Comparison of ENCODE assay signal across 11 cellular contexts in the genomic region with DNA sequence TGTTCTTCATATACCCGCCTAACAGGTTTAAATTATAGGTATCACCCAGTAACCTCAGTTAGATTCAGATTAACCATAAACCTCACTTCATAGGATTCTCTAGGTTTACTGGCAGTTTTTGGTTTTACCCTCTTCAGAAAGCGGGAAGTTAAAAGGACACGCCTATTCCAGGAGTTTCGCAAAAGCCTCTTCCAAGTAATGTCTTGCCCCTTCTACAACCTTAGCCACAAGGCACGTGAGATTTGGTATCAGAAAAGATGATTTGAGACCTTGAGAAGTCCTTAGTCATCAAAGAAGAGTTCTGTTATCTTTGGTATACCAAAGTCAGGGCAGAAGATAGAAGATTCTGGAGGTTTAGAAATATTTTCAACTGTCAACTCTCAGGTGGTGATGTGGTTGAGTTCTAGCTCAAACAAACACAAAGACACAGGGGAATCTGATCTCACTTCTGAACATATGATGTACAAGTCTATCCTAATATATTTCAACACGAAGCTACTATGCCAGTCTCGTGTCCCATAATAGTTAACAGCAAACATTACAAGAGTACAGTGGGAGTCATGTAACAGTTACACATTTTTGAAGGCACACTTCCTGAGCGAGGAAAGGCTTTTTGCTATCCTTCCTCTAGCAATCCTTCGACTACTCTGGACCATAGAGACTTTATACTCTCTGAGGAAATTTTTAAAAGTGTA.
DNase-seq lines count a peak whose midpoint lies in the region; ATAC-seq and TF ChIP-seq lines count a peak whose summit lies in the region.
"Had no signal": no experiment of that assay in that cellular context is flagged by ENCODE, and none has a peak within 500 bp of the region (broad histone marks: within the 10 kb centered on the region; RNA-seq: fewer than 3 reads in every experiment).

No MANE protein-coding gene starts in this region.

- H3K9ac ChIP-seq in DND-41 (ENCODE audit: low read depth, low read length), result peak overlapping the region; percentile 64

- in situ Hi-C loops in brain microvascular endothelial cell (cut with HindIII; ENCODE audit: low pct_ligation_motif_present, low sequenced_read_pairs), result no loop called here

- intact Hi-C loops in natural killer cell (cut with micrococcal nuclease), result no loop called here

- peaks cover 25% of the 10 kb centered on the region for H3K9me3 Mint-ChIP-seq in activated CD8-positive, alpha-beta T cell treated with anti-CD3 and anti-CD28 coated beads, Interleukin-2, amount 10 ng/mL, durations not matched to agents 7 days and 5 days (ENCODE audit: insufficient read depth)
- H3K9me3 Mint-ChIP-seq in natural killer cell, result no peaks in the 10 kb centered on the region
- H3K9me3 Mint-ChIP-seq: H9 had no signal

- POLR2A ChIA-PET in activated CD8-positive, alpha-beta T cell treated with anti-CD3 and anti-CD28 coated beads, Interleukin-2, amount 10 ng/mL, durations not matched to agents 7 days and 5 days (lab: Charles Lee), result interaction anchor here (0.6 to 1.7 kb wide), 7 partner anchors 13 to 126 kb away, joined by 3 to 6 read pairs (median 3); a partner anchor contains a TSS

- H3K36me3 ChIP-seq in DND-41 (ENCODE audit: insufficient read depth, low read length) (peaks cover 21% of the 10 kb centered on the region), brain microvascular endothelial cell (replicated peaks) (no peaks in the 10 kb centered on the region)
- H3K36me3 ChIP-seq: heart right ventricle had no signal

- H2AFZ ChIP-seq in DND-41 (ENCODE audit: low read depth, low read length), result no peak overlapping the region

- H3K79me2 ChIP-seq in DND-41 (ENCODE audit: insufficient read depth, low read length), result peaks cover 72% of the 10 kb centered on the region

- peak overlapping the region; percentile 8 for H3K4me3 Mint-ChIP-seq in activated CD8-positive, alpha-beta T cell treated with anti-CD3 and anti-CD28 coated beads, Interleukin-2, amount 10 ng/mL, durations not matched to agents 7 days and 5 days
- H3K4me3 Mint-ChIP-seq in natural killer cell, result no peak overlapping the region
- H3K4me3 Mint-ChIP-seq: H9 had no signal

- H4K20me1 ChIP-seq in DND-41 (ENCODE audit: insufficient read depth, low read length), result no peaks in the 10 kb centered on the region

- H3K27me3 Mint-ChIP-seq in activated CD8-positive, alpha-beta T cell treated with anti-CD3 and anti-CD28 coated beads, Interleukin-2, amount 10 ng/mL, durations not matched to agents 7 days and 5 days (ENCODE audit: low read depth), result no peaks in the 10 kb centered on the region
- H3K27me3 Mint-ChIP-seq in natural killer cell (ENCODE audit: low read depth in 2 of 2), result no peaks in the 10 kb centered on the region
- H3K27me3 Mint-ChIP-seq: progenitor cell of endocrine pancreas had no signal

- H3K4me1 ChIP-seq in DND-41 (ENCODE audit: insufficient read depth, low read length), result peaks cover 94% of the 10 kb centered on the region

- CTCF ChIA-PET in activated CD8-positive, alpha-beta T cell treated with anti-CD3 and anti-CD28 coated beads, Interleukin-2, amount 10 ng/mL, durations not matched to agents 7 days and 5 days (lab: Charles Lee), result interaction anchor here (0.6 to 1.9 kb wide), 9 partner anchors 13 to 282 kb away, joined by 3 to 7 read pairs (median 3); a partner anchor contains a TSS

- no peak for TF ChIP-seq CTCF in DND-41 (IDR thresholded peaks at IDR 0.05; ENCODE audit: borderline replicate concordance, extremely low read depth, low read length, poor library complexity, severe bottlenecking)
- no peak for TF ChIP-seq CTCF in natural killer cell (IDR thresholded peaks at IDR 0.05)
- no peak for TF ChIP-seq CTCF in brain microvascular endothelial cell (IDR thresholded peaks at IDR 0.05; ENCODE audit: low read depth, low read length, missing control alignments)

- H3K27ac ChIP-seq in DND-41 (ENCODE audit: low read length) (peak overlapping the region; percentile 95), brain microvascular endothelial cell (no peak overlapping the region)

- H3K36me3 Mint-ChIP-seq in activated CD8-positive, alpha-beta T cell treated with anti-CD3 and anti-CD28 coated beads, Interleukin-2, amount 10 ng/mL, durations not matched to agents 7 days and 5 days (ENCODE audit: low read depth), result peaks cover 53% of the 10 kb centered on the region
- H3K36me3 Mint-ChIP-seq in natural killer cell, result no peaks in the 10 kb centered on the region

- ATAC-seq in DND-41 (ENCODE audit: insufficient read depth, low read depth) (peak; percentile 71), natural killer cell (peak in 2 of 3 donors; percentile 20 to 76)
- peak; percentile 73 for ATAC-seq in activated CD8-positive, alpha-beta T cell treated with anti-CD3 and anti-CD28 coated beads, Interleukin-2, amount 10 ng/mL, durations not matched to agents 7 days and 5 days
- ATAC-seq: left ventricle myocardium superior had no signal

- H3K9me3 ChIP-seq in DND-41 (ENCODE audit: insufficient read depth, low read length, severe bottlenecking), result no peaks in the 10 kb centered on the region

- H3K4me1 Mint-ChIP-seq in activated CD8-positive, alpha-beta T cell treated with anti-CD3 and anti-CD28 coated beads, Interleukin-2, amount 10 ng/mL, durations not matched to agents 7 days and 5 days (ENCODE audit: low read depth), result peaks cover 44% of the 10 kb centered on the region
- peaks cover 0 to 8% of the 10 kb centered on the region in 2 donors for H3K4me1 Mint-ChIP-seq in natural killer cell
- H3K4me1 Mint-ChIP-seq: H9 had no signal

- H3K4me2 ChIP-seq in DND-41 (ENCODE audit: insufficient read depth, low read length), result peak overlapping the region; percentile 47

- H3K27ac Mint-ChIP-seq in activated CD8-positive, alpha-beta T cell treated with anti-CD3 and anti-CD28 coated beads, Interleukin-2, amount 10 ng/mL, durations not matched to agents 7 days and 5 days, result peak overlapping the region; percentile 86
- no peak overlapping the region for H3K27ac Mint-ChIP-seq in natural killer cell
- H3K27ac Mint-ChIP-seq: H9, progenitor cell of endocrine pancreas had no signal

- DNase-seq in DND-41 (peak; percentile 87), MV-4-11 (lab: John Stamatoyannopoulos, UW) (peak; percentile 99), natural killer cell (no peak), brain microvascular endothelial cell (no peak), midbrain (lab: John Stamatoyannopoulos, UW) (no peak), occipital lobe (lab: John Stamatoyannopoulos, UW) (no peak)
- peak; percentile 77 for DNase-seq in activated CD8-positive, alpha-beta T cell treated with anti-CD3 and anti-CD28 coated beads, Interleukin-2, amount 10 ng/mL, durations not matched to agents 7 days and 5 days
- DNase-seq: H9, heart right ventricle, left ventricle myocardium superior had no signal

- H3K27me3 ChIP-seq in DND-41 (ENCODE audit: insufficient read depth, low read length, poor library complexity) (no peaks in the 10 kb centered on the region), brain microvascular endothelial cell (replicated peaks) (no peaks in the 10 kb centered on the region)
- H3K27me3 ChIP-seq: heart right ventricle had no signal

- H3K4me3 ChIP-seq in DND-41 (ENCODE audit: low read depth in 1 of 2, low read length in 2 of 2) (peak overlapping the region in 1 of 2 experiments; percentile 21; a peak in 1 of 4 replicates), brain microvascular endothelial cell (ENCODE audit: low read depth, low read length) (no peak overlapping the region)
- H3K4me3 ChIP-seq: heart right ventricle had no signal

Comparison
In these comparisons a context has a peak if more than half of its experiments do, and no peak if none do; other contexts are left out.
1. DNase-seq: peak in DND-41 (single experiment), MV-4-11 (single experiment) and activated CD8-positive, alpha-beta T cell treated with anti-CD3 and anti-CD28 coated beads, Interleukin-2, amount 10 ng/mL, durations not matched to agents 7 days and 5 days (single experiment); none in natural killer cell (single experiment), brain microvascular endothelial cell (single experiment), midbrain (single experiment) and occipital lobe (single experiment).
2. Peak in every context shown above with its lines, with median percentiles within 50 percentile points of each other: ATAC-seq.